Comparison of ENCODE assay signal across 8 cellular contexts in the genomic region with DNA sequence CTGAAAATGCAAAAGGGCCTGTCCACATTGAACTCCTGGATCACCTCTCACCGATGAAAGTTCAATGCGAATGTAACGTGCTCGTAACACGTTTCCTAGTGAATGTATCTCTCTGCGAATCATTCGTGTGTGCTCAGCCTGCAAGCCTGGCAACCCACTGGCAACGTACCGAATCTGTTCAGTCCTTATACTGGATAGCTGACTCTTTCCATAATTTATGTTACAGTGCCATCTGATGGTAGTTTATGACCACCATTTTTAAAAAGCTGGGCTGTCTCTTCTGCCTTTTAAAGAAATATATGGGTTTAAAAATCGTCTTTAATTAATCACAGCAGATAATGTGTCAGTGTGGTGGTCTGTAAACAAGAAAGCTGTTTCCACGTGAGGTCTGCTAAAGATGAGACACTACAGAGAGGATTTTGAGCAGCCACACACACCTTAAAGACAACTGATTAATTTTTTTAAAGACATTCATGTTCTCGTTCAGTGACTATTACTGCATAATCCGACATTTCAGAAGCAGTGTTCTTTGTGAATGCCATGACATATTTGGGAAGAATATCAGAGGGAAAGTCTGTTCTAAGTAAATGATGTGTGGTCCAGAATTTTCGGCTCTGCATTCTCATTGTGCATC.
A peak's percentile ranks its signal among the peaks of the same experiment; 100 is the strongest.
DNase-seq lines count a peak whose midpoint lies in the region; ATAC-seq and TF ChIP-seq lines count a peak whose summit lies in the region.

No MANE protein-coding gene starts in this region.

- H3K4me3 ChIP-seq in epithelial cell of esophagus (ENCODE audit: low read length) (no peak overlapping the region), mucosa of descending colon (no peak overlapping the region)

- DNase-seq in Right ventricle myocardium inferior (ENCODE audit: missing footprints), result no peak
- DNase-seq in cardiac septum (ENCODE audit: low spot score), result no peak
- peak; percentile 26 for DNase-seq in LoVo (ENCODE audit: low spot score)
- DNase-seq in SK-N-DZ (ENCODE audit: low spot score), result peak; percentile 38
- peak; percentile 58 for DNase-seq in epithelial cell of esophagus (ENCODE audit: low read depth)
- peak in 1 of 3 donors; percentile 46 for DNase-seq in mucosa of descending colon
- no peak for DNase-seq in mesenteric fat pad (ENCODE audit: low spot score)

- no peaks in the 10 kb centered on the region for H3K36me3 ChIP-seq in mucosa of descending colon (ENCODE audit: low read depth)

- no peaks in the 10 kb centered on the region for H3K9me3 ChIP-seq in mucosa of descending colon

- peak; percentile 65 for ATAC-seq in Right ventricle myocardium inferior
- peak; percentile 77 for ATAC-seq in mucosa of descending colon
- no peak for ATAC-seq in HG03025 (IDR thresholded peaks at IDR 0.05; ENCODE audit: low FRiP score, unreplicated experiment)

- intact Hi-C loops in Right ventricle myocardium inferior (cut with DNase I), result loop anchor here (2.0 to 10.0 kb wide), 4 partner anchors 936 to 1588 kb away; no protein-coding TSS in a partner anchor
- intact Hi-C loops in cardiac septum (cut with DNase I), result loop anchor here (5.0 to 10.0 kb wide), 3 partner anchors 1101 to 1588 kb away; no protein-coding TSS in a partner anchor
- intact Hi-C loops in mucosa of descending colon (cut with DNase I, micrococcal nuclease), result no loop called here

- H3K4me1 ChIP-seq in mucosa of descending colon (ENCODE audit: low read depth), result peaks cover 4% of the 10 kb centered on the region

- TF ChIP-seq CTCF in epithelial cell of esophagus (IDR thresholded peaks at IDR 0.05; ENCODE audit: insufficient read depth, low read depth, low read length, missing control alignments) (peak; percentile 47), mucosa of descending colon (IDR thresholded peaks at IDR 0.05) (no peak)

Comparison
In these comparisons a context has a peak if more than half of its experiments do, and no peak if none do; other contexts are left out.
1. DNase-seq: peak in LoVo (single experiment), SK-N-DZ (single experiment) and epithelial cell of esophagus (single experiment); none in Right ventricle myocardium inferior (single experiment), cardiac septum (single experiment) and mesenteric fat pad (single experiment).
2. intact Hi-C loops: an anchor here in Right ventricle myocardium inferior (2.0 to 10.0 kb wide) and cardiac septum (5.0 to 10.0 kb wide); none called in mucosa of descending colon.